In genomic region chr5:180829711-180830110, GRCh38 we compare ENCODE assay signal across 10 cellular contexts. TPM values are rescaled to one million over a fixed set of nuclear protein-coding genes. Genes with fewer than 3 reads are reported as not detected.
DNase-seq lines count a peak whose midpoint lies in the region; ATAC-seq and TF ChIP-seq lines count a peak whose summit lies in the region.
"Had no signal": no experiment of that assay in that cellular context is flagged by ENCODE, and none has a peak within 500 bp of the region (broad histone marks: within the 10 kb centered on the region; RNA-seq: fewer than 3 reads in every experiment).

No MANE protein-coding gene starts in this region.

- BruUV-seq in A673 (replicated peaks; lab: Mats Ljungman, UMichigan) = no TSS peak

- ATAC-seq in lung (ENCODE audit: insufficient read depth, low FRiP score) = no peak

- H3K4me1 Mint-ChIP-seq in activated T-cell treated with anti-CD3 and anti-CD28 coated beads, Interleukin-2, amount 50 U/mL, for 24 hours (ENCODE audit: low read depth) = peaks cover 66% of the 10 kb centered on the region
- H3K4me1 Mint-ChIP-seq in activated naive CD8-positive, alpha-beta T cell (ENCODE audit: low read depth) = peaks cover 59% of the 10 kb centered on the region

- WGBS in lung, 2 donors = 88 to 94% methylated on average over 5 of the region's 5 CpGs
- WGBS in thymus = 99% methylated on average over 5 of the region's 5 CpGs

- H3K9me3 ChIP-seq in lung (ENCODE audit: control insufficient read depth in 2 of 2, insufficient read depth in 1 of 2, low read length in 1 of 2) (no peaks in the 10 kb centered on the region), thymus (ENCODE audit: control insufficient read depth) (no peaks in the 10 kb centered on the region), A673 (ENCODE audit: low read depth, low read length, poor library complexity, severe bottlenecking) (peaks cover 13% of the 10 kb centered on the region)

- peaks cover 2% of the 10 kb centered on the region for H3K9me3 Mint-ChIP-seq in activated T-cell treated with anti-CD3 and anti-CD28 coated beads, Interleukin-2, amount 50 U/mL, for 24 hours
- no peaks in the 10 kb centered on the region for H3K9me3 Mint-ChIP-seq in activated naive CD8-positive, alpha-beta T cell (ENCODE audit: low read depth)

- H3K36me3 ChIP-seq in lung (ENCODE audit: control insufficient read depth in 2 of 2, insufficient read depth in 2 of 2, low read length in 2 of 2) = peaks cover 0 to 2% of the 10 kb centered on the region in 2 donors
- H3K36me3 ChIP-seq in thymus (ENCODE audit: control insufficient read depth, insufficient read depth) = peaks cover 10% of the 10 kb centered on the region
- H3K36me3 ChIP-seq in A673 (ENCODE audit: insufficient read depth, low read length, poor library complexity, severe bottlenecking) = peaks cover 9% of the 10 kb centered on the region

- H3K27me3 ChIP-seq in lung (ENCODE audit: control insufficient read depth, insufficient read depth) = no peaks in the 10 kb centered on the region
- no peaks in the 10 kb centered on the region for H3K27me3 ChIP-seq in thymus (ENCODE audit: control insufficient read depth, insufficient read depth)
- no peaks in the 10 kb centered on the region for H3K27me3 ChIP-seq in A673 (replicated peaks; ENCODE audit: insufficient read depth, low read depth, low read length, poor library complexity)

- no peak for DNase-seq in activated T-cell treated with anti-CD3 and anti-CD28 coated beads, Interleukin-2, amount 50 U/mL, for 24 hours
- DNase-seq in activated T-cell treated with anti-CD3 and anti-CD28 coated beads for 4 hours (no peak), lung (ENCODE audit: low spot score) (no peak), A673 (ENCODE audit: low spot score) (no peak), NCI-H446 treated with DMSO at 0.1 percent for 48 hours (lab: John Stamatoyannopoulos, UW) (no peak), COR-L47 (lab: John Stamatoyannopoulos, UW) (no peak)
- DNase-seq: activated effector memory CD4-positive, alpha-beta T cell treated with Interleukin-2 at 50 U/mL for 16 hours; retina had no signal

- intact Hi-C loops in A673 (cut with micrococcal nuclease; ENCODE audit: unreplicated experiment) = no loop called here

- POLR2A ChIA-PET in A673 (lab: Charles Lee; ENCODE audit: low non-redundant PET) = no interaction called here

- CTCF ChIA-PET in A673 (lab: Charles Lee) = no interaction called here

- H3K27ac Mint-ChIP-seq in activated T-cell treated with anti-CD3 and anti-CD28 coated beads, Interleukin-2, amount 50 U/mL, for 24 hours = peak overlapping the region; percentile 98
- peak overlapping the region; percentile 98 for H3K27ac Mint-ChIP-seq in activated naive CD8-positive, alpha-beta T cell

- H3K27me3 Mint-ChIP-seq in activated T-cell treated with anti-CD3 and anti-CD28 coated beads, Interleukin-2, amount 50 U/mL, for 24 hours = no peaks in the 10 kb centered on the region
- no peaks in the 10 kb centered on the region for H3K27me3 Mint-ChIP-seq in activated naive CD8-positive, alpha-beta T cell

- TF ChIP-seq CTCF in lung (IDR thresholded peaks at IDR 0.05; ENCODE audit: control extremely low read depth, extremely low read depth) = no peak
- TF ChIP-seq CTCF in A673 (conservative IDR thresholded peaks at IDR 0.05; ENCODE audit: low read depth, low read length) = no peak

- H3K4me1 ChIP-seq in lung (ENCODE audit: control insufficient read depth in 2 of 2, insufficient read depth in 2 of 2, low read length in 2 of 2) (peaks cover 10 to 18% of the 10 kb centered on the region in 2 donors), thymus (ENCODE audit: control insufficient read depth, insufficient read depth, low read length) (peaks cover 19% of the 10 kb centered on the region), A673 (ENCODE audit: insufficient read depth, low read length, poor library complexity, severe bottlenecking) (no peaks in the 10 kb centered on the region)

- peaks cover 47% of the 10 kb centered on the region for H3K36me3 Mint-ChIP-seq in activated T-cell treated with anti-CD3 and anti-CD28 coated beads, Interleukin-2, amount 50 U/mL, for 24 hours (ENCODE audit: low read depth)
- peaks cover 4% of the 10 kb centered on the region for H3K36me3 Mint-ChIP-seq in activated naive CD8-positive, alpha-beta T cell

- H3K4me3 Mint-ChIP-seq in activated T-cell treated with anti-CD3 and anti-CD28 coated beads, Interleukin-2, amount 50 U/mL, for 24 hours = peak overlapping the region; percentile 97
- H3K4me3 Mint-ChIP-seq in activated naive CD8-positive, alpha-beta T cell = peak overlapping the region; percentile 97

- H3K4me3 ChIP-seq in lung = no peak overlapping the region
- peak overlapping the region; percentile 74 for H3K4me3 ChIP-seq in thymus (ENCODE audit: low read length)
- H3K4me3 ChIP-seq in A673 (ENCODE audit: low read depth, low read length, poor library complexity, severe bottlenecking) = no peak overlapping the region

- H3K27ac ChIP-seq in lung (ENCODE audit: low read depth in 1 of 2, low read length in 1 of 2) (peak overlapping the region; percentile 97 to 100), thymus (ENCODE audit: low read depth) (peak overlapping the region; percentile 90), A673 (ENCODE audit: low read depth, low read length, poor library complexity, severe bottlenecking) (no peak overlapping the region)

RNA-seq across cellular contexts. Expression of gene MGAT1, which starts 27.1 kb away (rescaled TPM):
- 100 to 1,000 TPM; 117 to 274 TPM for total RNA-seq in lung
- 100 to 1,000 TPM; 149 to 415 TPM for polyA plus RNA-seq in lung
- polyA plus RNA-seq in thymus = 129 TPM
- total RNA-seq in A673 (2021) = 48.7 and 49.9 TPM in 2 replicates

RNA-seq across cellular contexts. Expression of gene ZFP62, which starts 31.4 kb away (rescaled TPM):
- total RNA-seq in lung = 10 to 100 TPM; 18.1 to 31.2 TPM
- polyA plus RNA-seq in lung = 10 to 100 TPM in 1 of 2 donors, 1 to 10 TPM in 1; 9.6 to 21.9 TPM
- 48.6 TPM for polyA plus RNA-seq in thymus
- 28.2 and 28.7 TPM in 2 replicates for total RNA-seq in A673 (2021)
